Comparison of ENCODE assay signal across 8 cellular contexts in genomic region chr16:89557230-89557935, GRCh38. TPM values are rescaled to one million over a fixed set of nuclear protein-coding genes. Genes with fewer than 3 reads are reported as not detected.
DNase-seq lines count a peak whose midpoint lies in the region; ATAC-seq and FAIRE-seq lines count a peak whose summit lies in the region.

No MANE protein-coding gene starts in this region.

- ATAC-seq in activated T-cell treated with anti-CD3 and anti-CD28 coated beads, Interleukin-2, amount 50 U/mL, for 4 hours, result peak; percentile 40 to 47
- peak in 1 of 2 donors; percentile 54 for ATAC-seq in natural killer cell treated with Interleukin-12 subunit alpha and Interleukin-12 subunit beta and Interleukin-15 and Interleukin-18, amount 100 ng/mL, for 72 hours
- no peak for ATAC-seq in GM21576 (IDR thresholded peaks at IDR 0.05; ENCODE audit: unreplicated experiment)

- DNase-seq in AG08396 (ENCODE audit: low spot score) (peak; percentile 87), GM18507 (ENCODE audit: extremely low spot score, insufficient read length, low read depth) (peak; percentile 51), OCI-M2 (lab: John Stamatoyannopoulos, UW; ENCODE audit: unreplicated experiment) (peak; percentile 37), fibroblast of gingiva (ENCODE audit: low read depth) (peak; percentile 49)
- peak; percentile 80 for DNase-seq in activated T-cell treated with anti-CD3 and anti-CD28 coated beads, Interleukin-2, amount 50 U/mL, for 4 hours
- peak; percentile 69 for DNase-seq in natural killer cell treated with Interleukin-12 subunit alpha and Interleukin-12 subunit beta and Interleukin-15 and Interleukin-18, amount 100 ng/mL, for 72 hours (ENCODE audit: low spot score)
- peak; percentile 82 for DNase-seq in stimulated activated naive CD4-positive, alpha-beta T cell treated with Interleukin-2 at 50 U/mL for 16 hours (lab: John Stamatoyannopoulos, UW)

- peaks cover 15% of the 10 kb centered on the region for H3K4me1 Mint-ChIP-seq in activated T-cell treated with anti-CD3 and anti-CD28 coated beads, Interleukin-2, amount 50 U/mL, for 4 hours (ENCODE audit: low read depth)
- H3K4me1 Mint-ChIP-seq in natural killer cell treated with Interleukin-12 subunit alpha and Interleukin-12 subunit beta and Interleukin-15 and Interleukin-18, amount 100 ng/mL, for 72 hours (ENCODE audit: low read depth in 2 of 2), result peaks cover 16 to 23% of the 10 kb centered on the region in 2 donors

- H3K27me3 Mint-ChIP-seq in activated T-cell treated with anti-CD3 and anti-CD28 coated beads, Interleukin-2, amount 50 U/mL, for 4 hours (ENCODE audit: low read depth), result no peaks in the 10 kb centered on the region
- H3K27me3 Mint-ChIP-seq in natural killer cell treated with Interleukin-12 subunit alpha and Interleukin-12 subunit beta and Interleukin-15 and Interleukin-18, amount 100 ng/mL, for 72 hours, result no peaks in the 10 kb centered on the region

- H3K27ac Mint-ChIP-seq in natural killer cell treated with Interleukin-12 subunit alpha and Interleukin-12 subunit beta and Interleukin-15 and Interleukin-18, amount 100 ng/mL, for 72 hours, result no peak overlapping the region

- FAIRE-seq in GM18507 (lab: Jason Lieb, UNC), result peak; percentile 73

- H3K9me3 Mint-ChIP-seq in activated T-cell treated with anti-CD3 and anti-CD28 coated beads, Interleukin-2, amount 50 U/mL, for 4 hours, result no peaks in the 10 kb centered on the region
- H3K9me3 Mint-ChIP-seq in natural killer cell treated with Interleukin-12 subunit alpha and Interleukin-12 subunit beta and Interleukin-15 and Interleukin-18, amount 100 ng/mL, for 72 hours, result no peaks in the 10 kb centered on the region

- peaks cover 26% of the 10 kb centered on the region for H3K36me3 Mint-ChIP-seq in activated T-cell treated with anti-CD3 and anti-CD28 coated beads, Interleukin-2, amount 50 U/mL, for 4 hours (ENCODE audit: insufficient read depth)
- H3K36me3 Mint-ChIP-seq in natural killer cell treated with Interleukin-12 subunit alpha and Interleukin-12 subunit beta and Interleukin-15 and Interleukin-18, amount 100 ng/mL, for 72 hours, result peaks cover 11% of the 10 kb centered on the region

- peak overlapping the region; percentile 11 for H3K4me3 Mint-ChIP-seq in activated T-cell treated with anti-CD3 and anti-CD28 coated beads, Interleukin-2, amount 50 U/mL, for 4 hours
- H3K4me3 Mint-ChIP-seq in natural killer cell treated with Interleukin-12 subunit alpha and Interleukin-12 subunit beta and Interleukin-15 and Interleukin-18, amount 100 ng/mL, for 72 hours, result no peak overlapping the region

RNA-seq across cellular contexts. Expression of gene RPL13, which starts 3.1 kb away (rescaled TPM):
- total RNA-seq in activated T-cell treated with anti-CD3 and anti-CD28 coated beads, Interleukin-2, amount 50 U/mL, for 4 hours, result 1,000 to 10,000 TPM; 3,320 to 3,425 (median 3,389) TPM
- total RNA-seq in natural killer cell treated with Interleukin-12 subunit alpha and Interleukin-12 subunit beta and Interleukin-15 and Interleukin-18, amount 100 ng/mL, for 72 hours, result 1,000 to 10,000 TPM; 1,294 to 1,944 TPM

RNA-seq across cellular contexts. Expression of gene CPNE7, which starts 18.2 kb away (rescaled TPM):
- total RNA-seq in activated T-cell treated with anti-CD3 and anti-CD28 coated beads, Interleukin-2, amount 50 U/mL, for 4 hours, result 10 to 100 TPM; 18.0 to 19.5 (median 19.1) TPM
- 1 to 10 TPM in 1 of 2 donors, under 1 TPM in 1; 0.81 to 4.2 TPM for total RNA-seq in natural killer cell treated with Interleukin-12 subunit alpha and Interleukin-12 subunit beta and Interleukin-15 and Interleukin-18, amount 100 ng/mL, for 72 hours

RNA-seq across cellular contexts. Expression of gene SPG7, which starts 49.2 kb away (rescaled TPM):
- total RNA-seq in activated T-cell treated with anti-CD3 and anti-CD28 coated beads, Interleukin-2, amount 50 U/mL, for 4 hours, result 10 to 100 TPM; 76.1 to 88.4 (median 78.5) TPM
- 100 to 1,000 TPM in 1 of 2 donors, 10 to 100 TPM in 1; 88.6 to 188 TPM for total RNA-seq in natural killer cell treated with Interleukin-12 subunit alpha and Interleukin-12 subunit beta and Interleukin-15 and Interleukin-18, amount 100 ng/mL, for 72 hours

RNA-seq across cellular contexts. Expression of gene DPEP1, which starts 56.1 kb away (rescaled TPM):
- total RNA-seq in activated T-cell treated with anti-CD3 and anti-CD28 coated beads, Interleukin-2, amount 50 U/mL, for 4 hours, result not detected
- total RNA-seq in natural killer cell treated with Interleukin-12 subunit alpha and Interleukin-12 subunit beta and Interleukin-15 and Interleukin-18, amount 100 ng/mL, for 72 hours, result not detected

Comparison
In these comparisons a context has a peak if more than half of its experiments do, and no peak if none do; other contexts are left out.
1. DNase-seq: peak in every context shown above with its lines; median percentile 87 in AG08396; 82 in stimulated activated naive CD4-positive, alpha-beta T cell treated with Interleukin-2 at 50 U/mL for 16 hours; 80 in activated T-cell treated with anti-CD3 and anti-CD28 coated beads, Interleukin-2, amount 50 U/mL, for 4 hours; 69 in natural killer cell treated with Interleukin-12 subunit alpha and Interleukin-12 subunit beta and Interleukin-15 and Interleukin-18, amount 100 ng/mL, for 72 hours; 51 in GM18507; 49 in fibroblast of gingiva; 37 in OCI-M2.